In genomic region chr15:73518876-73519594, GRCh38 we compare ENCODE assay signal across 19 cellular contexts.
"Had no signal": no experiment of that assay in that cellular context is flagged by ENCODE, and none has a peak within 500 bp of the region (broad histone marks: within the 10 kb centered on the region; RNA-seq: fewer than 3 reads in every experiment).

No MANE protein-coding gene starts in this region.

- H3K36me3 ChIP-seq: breast epithelium, gastrocnemius medialis, tibial artery, uterus had no signal

- DNase-seq: activated CD4-positive, alpha-beta T cell treated with anti-CD3 and anti-CD28 coated beads, Interleukin-2, amount 50 U/mL, for 4 hours; activated CD4-positive, CD25-positive, alpha-beta regulatory T cell treated with anti-CD3 and anti-CD28 coated beads, Interleukin-2, amount 50 U/mL, for 72 hours; activated naive CD4-positive, alpha-beta T cell treated with anti-CD3 and anti-CD28 coated beads for 36 hours; activated naive CD8-positive, alpha-beta T cell treated with anti-CD3 and anti-CD28 coated beads, Interleukin-2, amount 50 U/mL, for 24 hours; activated T-cell treated with anti-CD3 and anti-CD28 coated beads, Interleukin-2, amount 50 U/mL, for 1 hour; aorta; erythroblast; naive thymus-derived CD8-positive, alpha-beta T cell; nucleus accumbens; posterior cingulate gyrus; retina; stimulated activated CD4-positive, alpha-beta T cell treated with anti-CD3 and anti-CD28 coated beads, Interleukin-4, amount 100 ng/mL, for 1 hour; stimulated activated naive CD4-positive, alpha-beta T cell; T1000; tibial artery; uterus had no signal

- H3K27ac ChIP-seq: breast epithelium, gastrocnemius medialis, tibial artery, uterus had no signal

- H3K27me3 ChIP-seq: breast epithelium, gastrocnemius medialis, tibial artery, uterus had no signal

- ATAC-seq: activated naive CD8-positive, alpha-beta T cell treated with anti-CD3 and anti-CD28 coated beads, Interleukin-2, amount 50 U/mL, for 24 hours; naive thymus-derived CD8-positive, alpha-beta T cell had no signal

- FAIRE-seq: keratinocyte had no signal

- H3K4me3 ChIP-seq: breast epithelium, gastrocnemius medialis, tibial artery, uterus had no signal

- H3K9me3 ChIP-seq: breast epithelium, gastrocnemius medialis, tibial artery, uterus had no signal

- H3K4me1 ChIP-seq: breast epithelium, tibial artery, uterus had no signal
